ENCODE assay signal across 12 cellular contexts in the genomic region with DNA sequence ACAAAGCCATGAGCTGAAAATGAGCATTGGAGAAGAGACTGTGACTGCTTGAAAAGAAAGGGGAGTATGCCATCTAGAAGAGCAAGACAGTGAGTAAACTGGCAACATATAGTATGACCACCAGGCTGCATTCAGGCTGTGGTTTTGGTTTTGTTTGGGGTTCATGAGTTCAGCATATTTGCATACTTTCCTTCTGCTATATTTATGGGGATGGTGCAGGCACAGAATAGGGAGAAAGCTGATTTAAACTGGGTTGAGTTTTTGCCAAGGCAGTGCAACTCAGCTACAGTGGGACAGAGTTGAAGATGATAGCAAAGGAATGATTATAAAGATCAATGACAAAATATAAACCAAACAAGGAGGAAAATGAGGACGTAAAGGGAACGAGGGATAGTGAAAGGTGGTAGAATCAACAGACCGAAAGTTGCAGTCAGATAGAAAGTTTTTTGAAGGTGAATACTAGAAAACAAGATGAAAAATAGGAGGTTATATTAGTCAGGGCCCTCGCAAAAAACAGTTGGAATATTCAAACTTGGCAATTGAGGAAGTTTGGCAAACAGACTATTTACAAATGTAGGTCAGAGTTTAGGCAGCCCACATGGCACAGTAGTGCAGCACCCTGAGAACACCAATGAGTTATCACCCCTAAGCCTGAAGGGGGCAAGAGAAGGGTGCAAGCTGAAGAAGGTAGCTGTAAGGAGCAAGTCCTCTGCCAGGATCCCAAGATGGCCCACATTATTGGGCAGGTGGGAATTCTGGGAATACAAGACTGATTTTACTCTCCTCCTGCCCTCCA.
A peak's percentile ranks its signal among the peaks of the same experiment; 100 is the strongest.
DNase-seq lines count a peak whose midpoint lies in the region; ATAC-seq and TF ChIP-seq lines count a peak whose summit lies in the region.
"Had no signal": no experiment of that assay in that cellular context is flagged by ENCODE, and none has a peak within 500 bp of the region (broad histone marks: within the 10 kb centered on the region; RNA-seq: fewer than 3 reads in every experiment).

No MANE protein-coding gene starts in this region.

- peak; percentile 12 for DNase-seq in GM13977 (ENCODE audit: low spot score)
- DNase-seq in GM20000 (ENCODE audit: low spot score): peak; percentile 51
- peak; percentile 51 for DNase-seq in MM.1S
- DNase-seq in left colon: no peak
- no peak for DNase-seq in transverse colon
- no peak for DNase-seq in activated CD4-positive, alpha-beta memory T cell treated with anti-CD3 and anti-CD28 coated beads for 36 hours
- no peak for DNase-seq in NCI-H446 (lab: John Stamatoyannopoulos, UW)
- DNase-seq: activated T-cell treated with anti-CD3 and anti-CD28 coated beads, Interleukin-2, amount 50 U/mL, for 4 hours; BE2C; NK-92 treated with Interleukin-12 subunit alpha and Interleukin-12 subunit beta, amount 100 ng/mL, for 24 hours had no signal

- H3K27me3 Mint-ChIP-seq in activated CD4-positive, alpha-beta memory T cell treated with anti-CD3 and anti-CD28 coated beads for 36 hours: peaks cover 2% of the 10 kb centered on the region

- H3K9me3 ChIP-seq in MM.1S (replicated peaks; ENCODE audit: insufficient read depth, low read length) (no peaks in the 10 kb centered on the region), transverse colon (no peaks in the 10 kb centered on the region)
- H3K9me3 ChIP-seq: BE2C had no signal

- peak overlapping the region; percentile 55 for H3K4me2 ChIP-seq in MM.1S (ENCODE audit: low read depth, low read length)

- CTCF ChIA-PET in activated CD4-positive, alpha-beta memory T cell treated with anti-CD3 and anti-CD28 coated beads for 36 hours (lab: Charles Lee): interaction anchor here (0.7 kb wide), 1 partner anchor 480 kb away, joined by 3 read pairs; no protein-coding TSS in a partner anchor

- no peak overlapping the region for H2AFZ ChIP-seq in MM.1S (ENCODE audit: low read length)

- H3K9ac ChIP-seq in MM.1S (ENCODE audit: low read length): no peak overlapping the region

- no peak overlapping the region for H3K4me3 Mint-ChIP-seq in activated CD4-positive, alpha-beta memory T cell treated with anti-CD3 and anti-CD28 coated beads for 36 hours
- H3K4me3 Mint-ChIP-seq: activated T-cell treated with anti-CD3 and anti-CD28 coated beads, Interleukin-2, amount 50 U/mL, for 4 hours; memory B cell had no signal

- no peak overlapping the region for H3K27ac ChIP-seq in MM.1S (ENCODE audit: low read length)
- no peak overlapping the region for H3K27ac ChIP-seq in transverse colon

- no peaks in the 10 kb centered on the region for H3K4me1 Mint-ChIP-seq in activated CD4-positive, alpha-beta memory T cell treated with anti-CD3 and anti-CD28 coated beads for 36 hours (ENCODE audit: low read depth)
- H3K4me1 Mint-ChIP-seq: memory B cell had no signal

- H3F3A ChIP-seq in MM.1S (ENCODE audit: insufficient read depth, low read length): no peaks in the 10 kb centered on the region

- H3K36me3 ChIP-seq in MM.1S (replicated peaks; ENCODE audit: insufficient read depth, low read length) (no peaks in the 10 kb centered on the region), transverse colon (no peaks in the 10 kb centered on the region)
- H3K36me3 ChIP-seq: BE2C had no signal

- H3K4me3 ChIP-seq in MM.1S (ENCODE audit: low read length) (peak overlapping the region; percentile 12; the same call in 1 of the 2 replicates), transverse colon (no peak overlapping the region)

- H3K4me1 ChIP-seq in MM.1S (ENCODE audit: low read length) (peaks cover 11% of the 10 kb centered on the region), transverse colon (no peaks in the 10 kb centered on the region)
- H3K4me1 ChIP-seq: BE2C had no signal

- no peak for TF ChIP-seq POLR2A in transverse colon (IDR thresholded peaks at IDR 0.05)

- no peaks in the 10 kb centered on the region for H3K79me2 ChIP-seq in MM.1S (ENCODE audit: low read length)

- intact Hi-C loops in left colon (cut with DNase I, micrococcal nuclease) (no loop called here), transverse colon (cut with DNase I; ENCODE audit: low total_unique reads) (no loop called here)
- intact Hi-C loops in activated CD4-positive, alpha-beta memory T cell treated with anti-CD3 and anti-CD28 coated beads for 36 hours (cut with micrococcal nuclease): no loop called here

- POLR2A ChIA-PET in activated CD4-positive, alpha-beta memory T cell treated with anti-CD3 and anti-CD28 coated beads for 36 hours (lab: Charles Lee): no interaction called here

- no peaks in the 10 kb centered on the region for H3K9me3 Mint-ChIP-seq in activated CD4-positive, alpha-beta memory T cell treated with anti-CD3 and anti-CD28 coated beads for 36 hours
- H3K9me3 Mint-ChIP-seq: activated T-cell treated with anti-CD3 and anti-CD28 coated beads, Interleukin-2, amount 50 U/mL, for 4 hours had no signal

- no peaks in the 10 kb centered on the region for H3K9me2 ChIP-seq in MM.1S (replicated peaks; ENCODE audit: insufficient read depth, low read length)

- in situ Hi-C loops in GM13977 (cut with MboI; ENCODE audit: low pct_unique_long_range_greater_than_20kb, low sequenced_read_pairs, unreplicated experiment): no loop called here
- in situ Hi-C loops in transverse colon (cut with MboI; ENCODE audit: low pct_ligation_motif_present in 1 of 4, low pct_unique_long_range_greater_than_20kb in 1 of 4, low sequenced_read_pairs in 3 of 4): no loop called here

- H3K27ac Mint-ChIP-seq in activated CD4-positive, alpha-beta memory T cell treated with anti-CD3 and anti-CD28 coated beads for 36 hours: no peak overlapping the region
- H3K27ac Mint-ChIP-seq: memory B cell had no signal

- TF ChIP-seq EP300 in transverse colon (IDR thresholded peaks at IDR 0.05; ENCODE audit: low read depth): no peak

- peak; percentile 93 for ATAC-seq in HG02973 (IDR thresholded peaks at IDR 0.05; ENCODE audit: unreplicated experiment)
- no peak for ATAC-seq in left colon
- ATAC-seq: activated T-cell treated with anti-CD3 and anti-CD28 coated beads, Interleukin-2, amount 50 U/mL, for 4 hours had no signal

- no peaks in the 10 kb centered on the region for H4K20me1 ChIP-seq in MM.1S (ENCODE audit: insufficient read depth, low read length)

- TF ChIP-seq CTCF in GM13977 (IDR thresholded peaks at IDR 0.05; ENCODE audit: extremely low read depth, insufficient read depth, missing control alignments) (no peak), GM20000 (IDR thresholded peaks at IDR 0.05; ENCODE audit: extremely low read depth, missing control alignments) (no peak), MM.1S (IDR thresholded peaks at IDR 0.05; ENCODE audit: low read length) (peak; percentile 10; the same call in 1 of the 2 replicates), transverse colon (IDR thresholded peaks at IDR 0.05) (no peak)

- H3K27me3 ChIP-seq in MM.1S (replicated peaks; ENCODE audit: insufficient read depth, low read length) (peaks cover 14% of the 10 kb centered on the region; the same call in 1 of the 2 replicates), transverse colon (no peaks in the 10 kb centered on the region)
- H3K27me3 ChIP-seq: BE2C had no signal

- no peaks in the 10 kb centered on the region for H3K36me3 Mint-ChIP-seq in activated CD4-positive, alpha-beta memory T cell treated with anti-CD3 and anti-CD28 coated beads for 36 hours
- H3K36me3 Mint-ChIP-seq: memory B cell had no signal

- 61 to 66% methylated on average over 4 of the region's 4 CpGs for WGBS in transverse colon (ENCODE audit: low coverage in 1 of 2), 2 donors

Comparison
In these comparisons a context has a peak if more than half of its experiments do, and no peak if none do; other contexts are left out.
1. DNase-seq: peak in GM13977 (single experiment), GM20000 (single experiment) and MM.1S (single experiment); none in left colon (0 of 2), transverse colon (single experiment), activated CD4-positive, alpha-beta memory T cell treated with anti-CD3 and anti-CD28 coated beads for 36 hours (single experiment) and NCI-H446 (0 of 2).